ENCODE assay signal across 14 cellular contexts in the genomic region with DNA sequence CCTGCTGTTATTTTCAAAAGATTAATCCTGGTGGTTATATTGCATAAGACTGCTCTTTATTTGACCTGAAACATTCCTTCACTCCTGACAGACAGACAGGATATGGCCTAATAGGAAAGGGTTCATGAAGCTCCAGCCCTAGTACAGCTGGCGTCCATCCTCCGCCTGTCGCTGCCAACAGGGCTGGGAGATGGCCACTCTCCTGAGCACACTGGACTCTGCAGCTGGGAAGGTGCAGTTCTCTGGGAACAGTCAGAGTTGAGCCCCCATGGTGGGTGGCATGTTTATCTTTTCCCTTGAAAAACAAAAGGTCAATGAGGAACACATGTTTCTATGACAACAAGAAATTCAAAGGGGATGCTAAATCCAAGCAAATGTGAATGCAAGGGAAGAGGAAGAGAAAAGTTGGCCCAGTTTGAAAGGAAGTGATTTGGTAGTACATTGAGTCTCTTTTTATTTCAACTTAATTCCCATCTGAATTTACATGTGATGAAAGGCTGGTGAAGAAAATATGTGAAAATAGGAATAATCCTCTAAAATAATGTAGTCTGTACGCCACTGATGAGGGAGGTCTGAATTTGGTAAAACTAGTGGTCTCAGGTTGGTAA.
A peak's percentile ranks its signal among the peaks of the same experiment; 100 is the strongest.
DNase-seq lines count a peak whose midpoint lies in the region; ATAC-seq and TF ChIP-seq lines count a peak whose summit lies in the region.
"Had no signal": no experiment of that assay in that cellular context is flagged by ENCODE, and none has a peak within 500 bp of the region (broad histone marks: within the 10 kb centered on the region; RNA-seq: fewer than 3 reads in every experiment).

No MANE protein-coding gene starts in this region.

- no peaks in the 10 kb centered on the region for H3K9me3 ChIP-seq in H9 (ENCODE audit: control insufficient read depth, low read depth, low read length)
- H3K9me3 ChIP-seq: spleen had no signal

- H3K18ac ChIP-seq in H9 (ENCODE audit: insufficient read length, low read depth, low read length): no peak overlapping the region

- H3K27me3 Mint-ChIP-seq in H9 (ENCODE audit: low read depth): no peaks in the 10 kb centered on the region

- no peak overlapping the region for H4K5ac ChIP-seq in H9 (ENCODE audit: insufficient read length, low read depth, low read length)

- H3K36me3 ChIP-seq in rectal smooth muscle tissue (ENCODE audit: control insufficient read depth, insufficient read depth, low read length): no peaks in the 10 kb centered on the region
- H3K36me3 ChIP-seq: spleen had no signal

- H3K56ac ChIP-seq in H9 (ENCODE audit: insufficient read length, low read depth, low read length): no peak overlapping the region

- H3K23ac ChIP-seq in H9 (ENCODE audit: insufficient read length, low read depth, low read length): no peak overlapping the region

- peak overlapping the region; percentile 2 to 11; a peak in 1 of 5 replicates for H3K4me3 Mint-ChIP-seq in H9

- no CpG with 5 or more reads among the region's 4 CpGs for WGBS in H9 (ENCODE audit: extremely low coverage, insufficient read length, low lambda C conversion rate)

- H3K36me3 Mint-ChIP-seq in H9 (ENCODE audit: insufficient read depth in 1 of 3, low read depth in 3 of 3): no peaks in the 10 kb centered on the region

- H4K91ac ChIP-seq in H9 (ENCODE audit: insufficient read length, low read depth, low read length): no peak overlapping the region

- no peaks in the 10 kb centered on the region for H3K9me3 Mint-ChIP-seq in H9

- H4K8ac ChIP-seq in H9 (replicated peaks; ENCODE audit: insufficient read length, low read depth, low read length): no peak overlapping the region

- H3K27ac Mint-ChIP-seq in H9: peak overlapping the region; percentile 23 to 96 (median 88); a peak in 6 of 7 replicates

- DNase-seq in H9 (peak; percentile 55), choroid plexus epithelial cell (ENCODE audit: low read depth) (peak; percentile 96), iPS DF 19.7 (ENCODE audit: low read depth, low spot score) (peak; percentile 30), NCI-H187 (lab: John Stamatoyannopoulos, UW) (no peak)
- DNase-seq: activated T-cell treated with anti-CD3 and anti-CD28 coated beads, Interleukin-2, amount 50 U/mL, for 1 hour; DND-41; KG1; NCI-H2107; RPMI8226; spleen had no signal

- H3K14ac ChIP-seq in H9 (ENCODE audit: insufficient read depth, low read length): no peak overlapping the region

- H3K27ac ChIP-seq in H9 (ENCODE audit: insufficient read length, low read depth, low read length) (no peak overlapping the region), rectal smooth muscle tissue (ENCODE audit: low read depth, low read length) (peak overlapping the region; percentile 49)
- H3K27ac ChIP-seq: spleen had no signal

- no peak overlapping the region for H3K4ac ChIP-seq in H9 (ENCODE audit: low read depth, low read length)

- H3K4me1 ChIP-seq in H9 (ENCODE audit: insufficient read depth, low read length): peaks cover 4% of the 10 kb centered on the region; the same call in 1 of the 2 replicates
- H3K4me1 ChIP-seq in rectal smooth muscle tissue (ENCODE audit: control insufficient read depth, insufficient read depth, low read length): peaks cover 7% of the 10 kb centered on the region
- H3K4me1 ChIP-seq: spleen had no signal

- no peak overlapping the region for H2BK5ac ChIP-seq in H9 (ENCODE audit: insufficient read length, low read length)

- no peak overlapping the region for H3T11ph ChIP-seq in H9 (ENCODE audit: low read length)

- TF ChIP-seq CTCF in H9 (conservative IDR thresholded peaks at IDR 0.05) (no peak), choroid plexus epithelial cell (conservative IDR thresholded peaks at IDR 0.05; ENCODE audit: low read depth, low read length) (no peak)

- no peak overlapping the region for H3K4me3 ChIP-seq in choroid plexus epithelial cell (ENCODE audit: low read depth, low read length)
- no peak overlapping the region for H3K4me3 ChIP-seq in rectal smooth muscle tissue (ENCODE audit: low read length)
- H3K4me3 ChIP-seq: spleen had no signal

- H2BK120ac ChIP-seq in H9 (ENCODE audit: low read depth, low read length, poor library complexity, severe bottlenecking): no peak overlapping the region

- H4K20me1 ChIP-seq in H9 (ENCODE audit: control insufficient read depth, insufficient read depth, insufficient read length): no peaks in the 10 kb centered on the region

- no peak overlapping the region for H3K4me2 ChIP-seq in H9 (ENCODE audit: insufficient read depth, insufficient read length, low read length)

- H3K27me3 ChIP-seq in H9 (ENCODE audit: insufficient read depth, low read length): no peaks in the 10 kb centered on the region
- no peaks in the 10 kb centered on the region for H3K27me3 ChIP-seq in rectal smooth muscle tissue (ENCODE audit: control insufficient read depth, insufficient read depth, low read length)
- H3K27me3 ChIP-seq: spleen had no signal

- H3K9ac ChIP-seq in H9 (ENCODE audit: extremely low read depth, insufficient read length, low read length) (no peak overlapping the region), rectal smooth muscle tissue (ENCODE audit: low read length) (no peak overlapping the region)

- ATAC-seq in HG02885 (IDR thresholded peaks at IDR 0.05; ENCODE audit: poor library complexity, unreplicated experiment) (no peak), GM18907 (IDR thresholded peaks at IDR 0.05; ENCODE audit: unreplicated experiment) (no peak), GM21737 (IDR thresholded peaks at IDR 0.05; ENCODE audit: unreplicated experiment) (no peak)

- H2AFZ ChIP-seq in H9 (ENCODE audit: low read length): no peak overlapping the region

- no peak overlapping the region for H2BK20ac ChIP-seq in H9 (ENCODE audit: low read depth, low read length, poor library complexity, severe bottlenecking)

- H2BK15ac ChIP-seq in H9 (ENCODE audit: low read depth, low read length): no peak overlapping the region

- no peak overlapping the region for H2AK5ac ChIP-seq in H9 (ENCODE audit: insufficient read length, low read length)

- H3K4me1 Mint-ChIP-seq in H9: peaks cover 36 to 41% of the 10 kb centered on the region in 2 experiments

- no peaks in the 10 kb centered on the region for H3K23me2 ChIP-seq in H9 (ENCODE audit: insufficient read length, low read depth, low read length, poor library complexity, severe bottlenecking)

- H2BK12ac ChIP-seq in H9 (ENCODE audit: insufficient read length, low read depth, low read length): no peak overlapping the region

- H3K79me2 ChIP-seq in H9 (ENCODE audit: insufficient read depth, low read length): no peaks in the 10 kb centered on the region

- H3K79me1 ChIP-seq in H9 (ENCODE audit: insufficient read depth, low read depth, low read length, poor library complexity, severe bottlenecking): no peaks in the 10 kb centered on the region

Comparison
In these comparisons a context has a peak if more than half of its experiments do, and no peak if none do; other contexts are left out.
1. DNase-seq: peak in H9 (single experiment), choroid plexus epithelial cell (single experiment) and iPS DF 19.7 (single experiment); none in NCI-H187 (0 of 2).